Comparison of ENCODE assay signal across 1 cellular context in genomic region chr10:7337431-7338171, GRCh38.
A peak's percentile ranks its signal among the peaks of the same experiment; 100 is the strongest.
TF ChIP-seq lines count a peak whose summit lies in the region.

No MANE protein-coding gene starts in this region.

TF ChIP-seq in GM12878, 131 proteins besides CTCF, POLR2A, EP300 and RAD21 (continued from another document and continues in another):
- TF ChIP-seq BCL3 (IDR thresholded peaks at IDR 0.05; ENCODE audit: borderline replicate concordance, insufficient read depth, low read depth, low read length, poor library complexity, severe bottlenecking) (no peak), SREBF2 (IDR thresholded peaks at IDR 0.05; ENCODE audit: low read length) (no peak), RELB (IDR thresholded peaks at IDR 0.05; ENCODE audit: low read depth) (peak; percentile 86), SUZ12 (IDR thresholded peaks at IDR 0.05; ENCODE audit: unreplicated experiment) (no peak), RELA (IDR thresholded peaks at IDR 0.05; ENCODE audit: borderline replicate concordance, partially characterized antibody) (no peak), REST (IDR thresholded peaks at IDR 0.05; ENCODE audit: low read depth, low read length) (no peak), ZNF592 (IDR thresholded peaks at IDR 0.05) (no peak), CHD2 (IDR thresholded peaks at IDR 0.05; ENCODE audit: borderline replicate concordance, low read depth, low read length) (no peak), CREB1 (IDR thresholded peaks at IDR 0.05; ENCODE audit: low read depth) (0 out of 2 replicates have a peak, but pooled peaks have one; percentile 58), ZBED1 (IDR thresholded peaks at IDR 0.05; ENCODE audit: borderline replicate concordance) (0 out of 2 replicates have a peak, but pooled peaks have one; percentile 75), MYB (IDR thresholded peaks at IDR 0.05; ENCODE audit: borderline replicate concordance, low read depth, low read length) (no peak), IKZF1 (conservative IDR thresholded peaks at IDR 0.05) (peak; percentile 88), NKRF (conservative IDR thresholded peaks at IDR 0.05) (no peak), PRDM15 (CRISPR knock-in tag; IDR thresholded peaks at IDR 0.05) (no peak), SREBF1 (IDR thresholded peaks at IDR 0.05; ENCODE audit: low read length) (no peak), LARP7 (IDR thresholded peaks at IDR 0.05) (no peak), FOXK2 (IDR thresholded peaks at IDR 0.05) (no peak), ZBTB40 (IDR thresholded peaks at IDR 0.05; ENCODE audit: borderline replicate concordance) (no peak), BACH1 (IDR thresholded peaks at IDR 0.05; ENCODE audit: borderline replicate concordance) (no peak), BCLAF1 (IDR thresholded peaks at IDR 0.05) (no peak), NFXL1 (IDR thresholded peaks at IDR 0.05; ENCODE audit: borderline replicate concordance) (no peak), EGR1 (IDR thresholded peaks at IDR 0.05; ENCODE audit: borderline replicate concordance in 1 of 2, low read depth in 2 of 2, low read length in 2 of 2) (0 out of 3 replicates have a peak, but pooled peaks of 1 of the 2 experiments have one; percentile 32)
